Comparison of ENCODE assay signal across 10 cellular contexts in genomic region chr2:182706751-182707150, GRCh38.
"Had no signal": no experiment of that assay in that cellular context is flagged by ENCODE, and none has a peak within 500 bp of the region (broad histone marks: within the 10 kb centered on the region; RNA-seq: fewer than 3 reads in every experiment).

No MANE protein-coding gene starts in this region.

- H3K4me3 Mint-ChIP-seq: GM23338, HFFc6, IgD-negative memory B cell had no signal

- H3K4me1 ChIP-seq: HAP-1 had no signal

- H2AFZ ChIP-seq: GM23338 had no signal

- ATAC-seq: GM23338, HCT116, HepG2 had no signal

- DNase-seq: H7, HFFc6, KBM-7 had no signal

- H3K9me3 Mint-ChIP-seq: GM23338, HFFc6 had no signal

- H3K4me3 ChIP-seq: GM23338, HAP-1 had no signal

- H3K9me3 ChIP-seq: HAP-1 had no signal

- H3K27ac ChIP-seq: HL-60, KMS-11 had no signal

- H3K27ac Mint-ChIP-seq: GM23338, HFFc6, IgD-negative memory B cell had no signal

- H3K9ac ChIP-seq: KMS-11 had no signal

- H3K4me2 ChIP-seq: GM23338, KMS-11 had no signal

- H3K4me1 Mint-ChIP-seq: GM23338, IgD-negative memory B cell had no signal

- H3K36me3 ChIP-seq: HAP-1 had no signal
